ENCODE assay signal across 26 cellular contexts in the genomic region with DNA sequence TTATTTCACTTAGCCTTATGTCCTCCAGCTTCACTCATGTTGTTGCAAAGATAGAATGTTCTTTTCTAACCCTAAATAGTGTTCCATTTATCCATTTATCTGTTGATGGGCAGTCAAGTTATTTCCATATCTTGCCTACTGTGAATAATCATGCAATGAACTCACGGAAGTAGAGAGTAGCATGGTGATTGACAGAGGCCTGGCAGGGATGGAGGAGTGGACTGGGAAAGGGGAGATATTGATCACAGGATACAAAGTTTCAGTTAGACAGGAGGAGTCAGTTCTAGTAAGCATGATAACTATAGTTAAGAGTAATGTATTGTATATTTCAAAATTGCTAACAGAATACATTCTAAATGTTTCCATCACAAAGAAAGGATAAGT. TPM values are rescaled to one million over a fixed set of nuclear protein-coding genes. Genes with fewer than 3 reads are reported as not detected.
"Had no signal": no experiment of that assay in that cellular context is flagged by ENCODE, and none has a peak within 500 bp of the region (broad histone marks: within the 10 kb centered on the region; RNA-seq: fewer than 3 reads in every experiment).

No MANE protein-coding gene starts in this region.

- H3K4me3 ChIP-seq: ascending aorta, cardiac muscle cell, esophagus squamous epithelium, heart right ventricle, left lung, lower lobe of right lung, neural progenitor cell, psoas muscle, sigmoid colon, smooth muscle cell, stomach, tibial artery had no signal

- H3K4me2 ChIP-seq: neural progenitor cell, smooth muscle cell had no signal

- H3K9ac ChIP-seq: neural progenitor cell, parathyroid adenoma had no signal

- DNase-seq: activated CD4-positive, alpha-beta T cell treated with anti-CD3 and anti-CD28 coated beads for 4 hours; activated CD4-positive, alpha-beta T cell treated with anti-CD3 and anti-CD28 coated beads, Interleukin-2, amount 50 U/mL, for 4 hours; activated naive CD4-positive, alpha-beta T cell; activated T-cell treated with anti-CD3 and anti-CD28 coated beads for 4 hours; activated T-cell treated with anti-CD3 and anti-CD28 coated beads, Interleukin-2, amount 50 U/mL, for 72 hours; endodermal cell; esophagus squamous epithelium; foreskin melanocyte; heart right ventricle; kidney glomerular epithelial cell; left lung; lower lobe of right lung; natural killer cell; occipital lobe; psoas muscle; sigmoid colon; stimulated activated CD4-positive, alpha-beta T cell treated with anti-CD3 and anti-CD28 coated beads, Interleukin-1b, Interleukin-23, amount 100 ng/mL, for 48 hours; stimulated activated naive B cell treated with anti-CD40 and anti-IgM and Interleukin-4, amounts not matched to agents 10 μg/mL and 1 μg/mL and 100 μg/mL, for 72 hours; stomach; tibial artery had no signal

- H3K27ac ChIP-seq: ascending aorta, cardiac muscle cell, esophagus squamous epithelium, heart right ventricle, left lung, lower lobe of right lung, neural progenitor cell, parathyroid adenoma, psoas muscle, sigmoid colon, tibial artery had no signal

- H3K27me3 ChIP-seq: ascending aorta, cardiac muscle cell, esophagus squamous epithelium, heart right ventricle, left lung, neural progenitor cell, sigmoid colon, stomach, tibial artery had no signal

- H2AFZ ChIP-seq: neural progenitor cell, parathyroid adenoma had no signal

- H3K9me3 ChIP-seq: ascending aorta, esophagus squamous epithelium, left lung, lower lobe of right lung, psoas muscle, sigmoid colon, stomach, tibial artery had no signal

- ATAC-seq: heart right ventricle; left lung; lower lobe of right lung; natural killer cell; psoas muscle; stimulated activated naive B cell treated with anti-CD40 and anti-IgM and Interleukin-4, amounts not matched to agents 10 μg/mL and 1 μg/mL and 100 μg/mL, for 72 hours had no signal

- H3K4me1 ChIP-seq: heart right ventricle, left lung, lower lobe of right lung, neural progenitor cell, parathyroid adenoma, psoas muscle had no signal

- H3K36me3 ChIP-seq: ascending aorta, cardiac muscle cell, esophagus squamous epithelium, heart right ventricle, left lung, lower lobe of right lung, neural progenitor cell, sigmoid colon, stomach, tibial artery had no signal

- H3K79me2 ChIP-seq: parathyroid adenoma had no signal

RNA-seq across cellular contexts. Expression of a gene that starts 10.2 kb away (rescaled TPM):
- total RNA-seq: ascending aorta, cardiac muscle cell, cerebellum, endodermal cell, occipital lobe, sigmoid colon, smooth muscle cell had no signal
- polyA plus RNA-seq: cardiac muscle cell, heart right ventricle, smooth muscle cell had no signal
